In genomic region chr14:102319351-102320032, GRCh38 we compare ENCODE assay signal across 8 cellular contexts. TPM values are rescaled to one million over a fixed set of nuclear protein-coding genes. Genes with fewer than 3 reads are reported as not detected.
A peak's percentile ranks its signal among the peaks of the same experiment; 100 is the strongest.
DNase-seq lines count a peak whose midpoint lies in the region; ATAC-seq and TF ChIP-seq lines count a peak whose summit lies in the region.

Gene ZNF839 (plus strand): TSS chr14:102319746. CDS start chr14:102319766, 20 bp downstream.

- peak; percentile 61 for ATAC-seq in HG02642 (IDR thresholded peaks at IDR 0.05; ENCODE audit: poor library complexity, unreplicated experiment)
- ATAC-seq in thoracic aorta (ENCODE audit: insufficient number of reproducible peaks, low FRiP score, low read depth): peak; percentile 62

- no peaks in the 10 kb centered on the region for H3K36me3 Mint-ChIP-seq in activated naive CD8-positive, alpha-beta T cell
- H3K36me3 Mint-ChIP-seq in glutamatergic neuron (ENCODE audit: unreplicated experiment) (no peaks in the 10 kb centered on the region), osteocyte (ENCODE audit: unreplicated experiment) (no peaks in the 10 kb centered on the region)

- H3F3A ChIP-seq in SU-DHL-6 (ENCODE audit: insufficient read depth): peaks cover 8% of the 10 kb centered on the region

- no peaks in the 10 kb centered on the region for H3K9me3 ChIP-seq in SU-DHL-6 (ENCODE audit: insufficient read depth, low read length)
- H3K9me3 ChIP-seq in thoracic aorta: no peaks in the 10 kb centered on the region

- H3K27ac Mint-ChIP-seq in activated naive CD8-positive, alpha-beta T cell: peak within 1 kb of the TSS; percentile 95
- peak within 1 kb of the TSS; percentile 96 for H3K27ac Mint-ChIP-seq in glutamatergic neuron (ENCODE audit: unreplicated experiment)
- peak within 1 kb of the TSS; percentile 98 for H3K27ac Mint-ChIP-seq in osteocyte (ENCODE audit: unreplicated experiment)

- H3K4me2 ChIP-seq in SU-DHL-6 (ENCODE audit: low read depth, low read length, poor library complexity, severe bottlenecking): peak within 1 kb of the TSS; percentile 91

- H3K27ac ChIP-seq in SU-DHL-6 (ENCODE audit: low read depth, low read length) (peak within 1 kb of the TSS; percentile 60), thoracic aorta (peak within 1 kb of the TSS; percentile 75 to 97)

- peak within 1 kb of the TSS; percentile 92 for H2AFZ ChIP-seq in SU-DHL-6 (ENCODE audit: low read depth, low read length, severe bottlenecking)

- no peaks in the 10 kb centered on the region for H3K27me3 Mint-ChIP-seq in activated naive CD8-positive, alpha-beta T cell
- H3K27me3 Mint-ChIP-seq in glutamatergic neuron (ENCODE audit: unreplicated experiment) (peaks cover 33% of the 10 kb centered on the region), osteocyte (ENCODE audit: unreplicated experiment) (no peaks in the 10 kb centered on the region)

- no peaks in the 10 kb centered on the region for H3K27me3 ChIP-seq in SU-DHL-6 (ENCODE audit: low read length)
- H3K27me3 ChIP-seq in thoracic aorta (replicated peaks; ENCODE audit: insufficient read depth): no peaks in the 10 kb centered on the region

- H3K9ac ChIP-seq in SU-DHL-6 (ENCODE audit: low read length): peak within 1 kb of the TSS; percentile 67

- no peak for TF ChIP-seq CTCF in GM10266 (IDR thresholded peaks at IDR 0.05; ENCODE audit: control insufficient read depth, insufficient read depth, low read depth, missing control alignments)
- no peak for TF ChIP-seq CTCF in SU-DHL-6 (IDR thresholded peaks at IDR 0.05; ENCODE audit: insufficient read depth, low read length, poor library complexity, severe bottlenecking)
- no peak for TF ChIP-seq CTCF in glutamatergic neuron (IDR thresholded peaks at IDR 0.05; ENCODE audit: partially characterized antibody, unreplicated experiment)
- no peak for TF ChIP-seq CTCF in osteocyte (IDR thresholded peaks at IDR 0.05)
- TF ChIP-seq CTCF in thoracic aorta (IDR thresholded peaks at IDR 0.05): no peak

- H3K9me2 ChIP-seq in SU-DHL-6 (replicated peaks; ENCODE audit: insufficient read depth, low read length): no peaks in the 10 kb centered on the region

- no peaks in the 10 kb centered on the region for H3K79me2 ChIP-seq in SU-DHL-6 (ENCODE audit: insufficient read depth, low read length)

- H3K4me3 ChIP-seq in SU-DHL-6 (ENCODE audit: insufficient read depth, low read length, poor library complexity, severe bottlenecking) (peak within 1 kb of the TSS; percentile 67), thoracic aorta (peak within 1 kb of the TSS; percentile 69)

- no peaks in the 10 kb centered on the region for H3K9me3 Mint-ChIP-seq in activated naive CD8-positive, alpha-beta T cell (ENCODE audit: low read depth)
- peaks cover 27% of the 10 kb centered on the region for H3K9me3 Mint-ChIP-seq in glutamatergic neuron (ENCODE audit: unreplicated experiment)
- no peaks in the 10 kb centered on the region for H3K9me3 Mint-ChIP-seq in osteocyte (ENCODE audit: unreplicated experiment)

- H4K20me1 ChIP-seq in SU-DHL-6 (ENCODE audit: low read depth, low read length): no peaks in the 10 kb centered on the region

- peak within 1 kb of the TSS; percentile 94 for H3K4me3 Mint-ChIP-seq in activated naive CD8-positive, alpha-beta T cell
- H3K4me3 Mint-ChIP-seq in glutamatergic neuron (ENCODE audit: unreplicated experiment) (peak within 1 kb of the TSS; percentile 96), osteocyte (ENCODE audit: unreplicated experiment) (peak within 1 kb of the TSS; percentile 89)

- H3K36me3 ChIP-seq in SU-DHL-6 (ENCODE audit: low read length): no peaks in the 10 kb centered on the region
- no peaks in the 10 kb centered on the region for H3K36me3 ChIP-seq in thoracic aorta

- peaks cover 5 to 52% of the 10 kb centered on the region in 2 donors for H3K4me1 ChIP-seq in thoracic aorta (ENCODE audit: control insufficient read depth in 1 of 2, low read depth in 2 of 2)

- peaks cover 55% of the 10 kb centered on the region for H3K4me1 Mint-ChIP-seq in activated naive CD8-positive, alpha-beta T cell (ENCODE audit: low read depth)
- H3K4me1 Mint-ChIP-seq in glutamatergic neuron (ENCODE audit: low read depth, unreplicated experiment) (peaks cover 13% of the 10 kb centered on the region), osteocyte (ENCODE audit: unreplicated experiment) (peaks cover 48% of the 10 kb centered on the region)

- DNase-seq in GM10266 (ENCODE audit: extremely low spot score): peak; percentile 96
- DNase-seq in NCI-H1436 (lab: John Stamatoyannopoulos, UW): peak; percentile 89
- DNase-seq in glutamatergic neuron: peak; percentile 96
- DNase-seq in osteocyte (ENCODE audit: extremely low spot score, unreplicated experiment): peak; percentile 97
- peak; percentile 74 for DNase-seq in thoracic aorta (ENCODE audit: low spot score)

RNA-seq across cellular contexts. Expression of gene ZNF839, which starts in this region (rescaled TPM):
- total RNA-seq in glutamatergic neuron (ENCODE audit: unreplicated experiment) (13.6 TPM), osteocyte (9.3 and 10.1 TPM in 2 replicates), thoracic aorta (1 to 10 TPM; 4.2 to 7.0 TPM)

Comparison
In these comparisons a context has a peak if more than half of its experiments do, and no peak if none do; other contexts are left out.
1. Peak in every context shown above with its lines: DNase-seq, ATAC-seq, H3K4me3 ChIP-seq and H3K27ac ChIP-seq.